In the genomic region with DNA sequence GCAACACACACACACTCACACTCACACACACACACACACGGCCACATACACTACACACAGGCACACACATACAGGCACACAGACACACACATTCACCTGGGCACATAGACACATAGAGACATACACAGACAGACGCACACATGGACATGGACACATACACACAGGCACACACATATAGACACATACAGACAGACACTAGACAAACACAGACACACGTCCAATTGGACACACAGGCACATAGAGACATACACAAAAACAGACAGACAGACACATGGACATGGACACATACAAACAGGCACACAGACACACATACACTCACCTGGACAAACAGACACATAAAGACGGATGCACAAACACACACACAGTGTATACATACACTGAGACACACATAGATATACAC, we compare ENCODE assay signal across 29 cellular contexts.
"Had no signal": no experiment of that assay in that cellular context is flagged by ENCODE, and none has a peak within 500 bp of the region (broad histone marks: within the 10 kb centered on the region; RNA-seq: fewer than 3 reads in every experiment).

No MANE protein-coding gene starts in this region.

- H3K27ac ChIP-seq: left lung, neural progenitor cell, ovary, right atrium auricular region, skin epidermis, stomach, suprapubic skin, thoracic aorta, tibial artery, upper lobe of right lung had no signal

- H3K27me3 ChIP-seq: left lung, neural progenitor cell, ovary, right atrium auricular region, suprapubic skin, tibial artery, upper lobe of right lung had no signal

- H2AFZ ChIP-seq: neural progenitor cell had no signal

- ATAC-seq: left colon; left lung; sciatic nerve; stimulated activated naive B cell treated with anti-CD40 and anti-IgM and Interleukin-4, amounts not matched to agents 10 μg/mL and 1 μg/mL and 100 μg/mL, for 72 hours; stimulated activated naive CD8-positive, alpha-beta T cell treated with anti-CD3 and anti-CD28 coated beads, Interleukin-15, Interleukin-2, amounts not matched to agents 100 U/mL and 50 U/mL, for 24 hours; upper lobe of right lung had no signal

- H3K4me2 ChIP-seq: neural progenitor cell had no signal

- H3K9me3 ChIP-seq: ovary had no signal

- H3K4me3 ChIP-seq: left lung, lung, neural progenitor cell, ovary, right atrium auricular region, skin epidermis, stomach, suprapubic skin, thoracic aorta, tibial artery, upper lobe of right lung had no signal

- DNase-seq: hypothalamus; immature natural killer cell; kidney; left colon; left lung; mesendoderm; naive B cell; natural killer cell; nephron progenitor cell; ovary; stimulated activated CD4-positive, alpha-beta T cell treated with anti-CD3 and anti-CD28 coated beads, Interleukin-12 subunit alpha, Interleukin-12 subunit beta, amount 100 ng/mL, for 4 hours; stimulated activated CD4-positive, alpha-beta T cell treated with anti-CD3 and anti-CD28 coated beads, Interleukin-15, amount 100 ng/mL, for 24 hours; stimulated activated CD4-positive, alpha-beta T cell treated with anti-CD3 and anti-CD28 coated beads, Interleukin-2, amount 100 ng/mL, for 24 hours; stimulated activated CD4-positive, alpha-beta T cell treated with anti-CD3 and anti-CD28 coated beads, Interleukin-4, amount 100 ng/mL, for 1 hour; stimulated activated naive B cell treated with anti-CD40 and anti-IgM and Interleukin-4, amounts not matched to agents 10 μg/mL and 1 μg/mL and 100 μg/mL, for 72 hours; stimulated activated naive CD8-positive, alpha-beta T cell treated with anti-CD3 and anti-CD28 coated beads, Interleukin-15, Interleukin-2, amounts not matched to agents 100 U/mL and 50 U/mL, for 24 hours; stomach; tibial artery; trophoblast cell; upper lobe of right lung had no signal

- FAIRE-seq: islet of Langerhans, kidney, urothelium cell line had no signal

- H3K9ac ChIP-seq: neural progenitor cell had no signal

- H3K4me1 ChIP-seq: left lung, right atrium auricular region, stomach, tibial artery, upper lobe of right lung had no signal

- H3K36me3 ChIP-seq: left lung, neural progenitor cell, ovary, right atrium auricular region, stomach, suprapubic skin, thoracic aorta, tibial artery, upper lobe of right lung had no signal
